In genomic region chr18:35497334-35498197, GRCh38 we compare ENCODE assay signal across 1 cellular context.
TF ChIP-seq lines count a peak whose summit lies in the region.

TSS of gene INO80C (minus strand) at chr18:35497960. CDS start at chr18:35497874, 86 bp downstream.

TF ChIP-seq in HCT116, 20 proteins besides CTCF, POLR2A, EP300 and RAD21 (continued from another document):
- TF ChIP-seq ZBTB33 (IDR thresholded peaks at IDR 0.05; ENCODE audit: extremely low read depth, insufficient replicate concordance, low read length) (no peak), SP1 (IDR thresholded peaks at IDR 0.05; ENCODE audit: low read depth) (peak; percentile 100), SRF (IDR thresholded peaks at IDR 0.05; ENCODE audit: low read depth) (no peak; the same call in 1 of the 2 replicates), ATF3 (IDR thresholded peaks at IDR 0.05) (no peak), REST (IDR thresholded peaks at IDR 0.05; ENCODE audit: low read depth) (no peak), YY1 (IDR thresholded peaks at IDR 0.05; ENCODE audit: extremely low read depth, insufficient replicate concordance, low read depth, low read length) (peak; percentile 82), CBX3 (IDR thresholded peaks at IDR 0.05; ENCODE audit: low read depth) (peak; percentile 97), POLR2AphosphoS5 (IDR thresholded peaks at IDR 0.05; ENCODE audit: low read depth, low read length) (peak; percentile 96)
TF ChIP-seq in HCT116: peak in this region for 10.
